Comparison of ENCODE assay signal across 22 cellular contexts in genomic region chr19:3537101-3537437, GRCh38. TPM values are rescaled to one million over a fixed set of nuclear protein-coding genes. Genes with fewer than 3 reads are reported as not detected.
DNase-seq lines count a peak whose midpoint lies in the region; ATAC-seq, FAIRE-seq and TF ChIP-seq lines count a peak whose summit lies in the region.
"Had no signal": no experiment of that assay in that cellular context is flagged by ENCODE, and none has a peak within 500 bp of the region (broad histone marks: within the 10 kb centered on the region; RNA-seq: fewer than 3 reads in every experiment).

No MANE protein-coding gene starts in this region.

- intact Hi-C loops in PC-3 (cut with micrococcal nuclease), result no loop called here
- intact Hi-C loops in sciatic nerve (cut with DNase I), result no loop called here

- BruUV-seq in PC-3 (replicated peaks; lab: Mats Ljungman, UMichigan), result no TSS peak

- ATAC-seq in PC-3 (peak; percentile 4; the same call in 1 of the 2 replicates), sciatic nerve (peak; percentile 34)
- ATAC-seq in stimulated activated naive CD8-positive, alpha-beta T cell treated with anti-CD3 and anti-CD28 coated beads, Interleukin-15, Interleukin-2, amounts not matched to agents 100 U/mL and 50 U/mL, for 24 hours, result no peak

- FAIRE-seq in H54 (lab: Jason Lieb, UNC), result no peak
- FAIRE-seq: endometrium, keratinocyte, urothelium cell line had no signal

- no peak for TF ChIP-seq CTCF in PC-3 (conservative IDR thresholded peaks at IDR 0.05; ENCODE audit: low read depth, low read length)

- DNase-seq in PC-3 (no peak), foreskin melanocyte (peak; percentile 62), sciatic nerve (ENCODE audit: low spot score) (no peak), H54 (ENCODE audit: insufficient read length, low spot score) (no peak), erythroblast (lab: John Stamatoyannopoulos, UW) (no peak)
- no peak for DNase-seq in stimulated activated naive CD8-positive, alpha-beta T cell treated with anti-CD3 and anti-CD28 coated beads, Interleukin-15, Interleukin-2, amounts not matched to agents 100 U/mL and 50 U/mL, for 24 hours
- no peak for DNase-seq in activated naive CD4-positive, alpha-beta T cell treated with anti-CD3 and anti-CD28 coated beads, Interleukin-2, amount 50 U/mL, for 16 hours
- DNase-seq: activated CD8-positive, alpha-beta T cell treated with anti-CD3 and anti-CD28 coated beads for 36 hours; KG1; NCI-H2029; NCI-H446; SHP77; stimulated activated CD4-positive, alpha-beta T cell treated with anti-CD3 and anti-CD28 coated beads, Interleukin-12 subunit alpha, Interleukin-12 subunit beta, amount 100 ng/mL, for 4 hours; stimulated activated naive CD4-positive, alpha-beta T cell treated with Interleukin-2 at 50 U/mL for 16 hours; T-helper 1 cell had no signal

- H3K27me3 ChIP-seq in BLaER1 (no peaks in the 10 kb centered on the region), PC-3 (ENCODE audit: low read length) (no peaks in the 10 kb centered on the region)

- H3K9ac ChIP-seq in BLaER1 (no peak overlapping the region; the same call in 1 of the 2 replicates), PC-3 (ENCODE audit: low read length) (no peak overlapping the region)

- TF ChIP-seq POLR2A in H54 (IDR thresholded peaks at IDR 0.05; ENCODE audit: low read depth, low read length) (no peak), erythroblast (IDR thresholded peaks at IDR 0.05; ENCODE audit: low read length) (no peak)

- H3F3A ChIP-seq in PC-3 (ENCODE audit: low read length, unreplicated experiment), result no peaks in the 10 kb centered on the region

- H3K36me3 ChIP-seq in BLaER1 (peaks cover 54% of the 10 kb centered on the region), PC-3 (ENCODE audit: low read depth, low read length) (no peaks in the 10 kb centered on the region)

- no peaks in the 10 kb centered on the region for H3K9me2 ChIP-seq in PC-3 (replicated peaks; ENCODE audit: low read length)

- H3K4me2 ChIP-seq in BLaER1, result peak overlapping the region; percentile 86
- no peak overlapping the region for H3K4me2 ChIP-seq in PC-3 (ENCODE audit: low read length)

- CTCF ChIA-PET in PC-3 (lab: Charles Lee), result no interaction called here

- no peaks in the 10 kb centered on the region for H3K79me2 ChIP-seq in PC-3 (ENCODE audit: low read length)

- no peaks in the 10 kb centered on the region for H3K9me3 ChIP-seq in BLaER1
- H3K9me3 ChIP-seq in PC-3 (ENCODE audit: low read length), result no peaks in the 10 kb centered on the region
- H3K9me3 ChIP-seq: psoas muscle had no signal

- POLR2A ChIA-PET in PC-3 (lab: Charles Lee; ENCODE audit: unreplicated experiment), result no interaction called here

- H3K4me3 ChIP-seq in BLaER1, result no peak overlapping the region
- H3K4me3 ChIP-seq in PC-3 (ENCODE audit: low read length), result no peak overlapping the region
- H3K4me3 ChIP-seq: psoas muscle had no signal

- H3K4me1 ChIP-seq in BLaER1 (peaks cover 54% of the 10 kb centered on the region), PC-3 (ENCODE audit: insufficient read depth, low read length) (no peaks in the 10 kb centered on the region)
- H3K4me1 ChIP-seq: psoas muscle had no signal

- no peak overlapping the region for H2AFZ ChIP-seq in PC-3 (ENCODE audit: low read length)

- H4K20me1 ChIP-seq in BLaER1, result peaks cover 76% of the 10 kb centered on the region
- no peaks in the 10 kb centered on the region for H4K20me1 ChIP-seq in PC-3 (ENCODE audit: low read length)

- H3K27ac ChIP-seq in BLaER1 (0 out of 2 replicates have a peak overlapping the region, but pooled peaks have one; percentile 11), PC-3 (ENCODE audit: low read length) (no peak overlapping the region)
- H3K27ac ChIP-seq: psoas muscle had no signal

RNA-seq across cellular contexts. Expression of gene TEKTIP1, which starts 1.9 kb away (rescaled TPM):
- total RNA-seq in PC-3 (2014; rRNA removed) (not detected in 2 replicates), sciatic nerve (4.9 TPM)
- total RNA-seq: G401, H7 had no signal

RNA-seq across cellular contexts. Expression of gene MFSD12, which starts 20.3 kb away (rescaled TPM):
- total RNA-seq in PC-3 (2014; rRNA removed), result 121 and 165 TPM in 2 replicates
- total RNA-seq in sciatic nerve, result 52.5 TPM

RNA-seq across cellular contexts. Expression of gene FZR1, which starts 31.0 kb away (rescaled TPM):
- 53.6 and 77.9 TPM in 2 replicates for total RNA-seq in PC-3 (2014; rRNA removed)
- total RNA-seq in sciatic nerve, result 46.1 TPM

RNA-seq across cellular contexts. Expression of gene HMG20B, which starts 35.7 kb away (rescaled TPM):
- 146 and 210 TPM in 2 replicates for total RNA-seq in PC-3 (2014; rRNA removed)
- 72.9 TPM for total RNA-seq in sciatic nerve

RNA-seq across cellular contexts. Expression of gene DOHH, which starts 36.6 kb away (rescaled TPM):
- 51.4 and 58.3 TPM in 2 replicates for total RNA-seq in PC-3 (2014; rRNA removed)
- 8.4 TPM for total RNA-seq in sciatic nerve
